ENCODE assay signal across 9 cellular contexts in the genomic region with DNA sequence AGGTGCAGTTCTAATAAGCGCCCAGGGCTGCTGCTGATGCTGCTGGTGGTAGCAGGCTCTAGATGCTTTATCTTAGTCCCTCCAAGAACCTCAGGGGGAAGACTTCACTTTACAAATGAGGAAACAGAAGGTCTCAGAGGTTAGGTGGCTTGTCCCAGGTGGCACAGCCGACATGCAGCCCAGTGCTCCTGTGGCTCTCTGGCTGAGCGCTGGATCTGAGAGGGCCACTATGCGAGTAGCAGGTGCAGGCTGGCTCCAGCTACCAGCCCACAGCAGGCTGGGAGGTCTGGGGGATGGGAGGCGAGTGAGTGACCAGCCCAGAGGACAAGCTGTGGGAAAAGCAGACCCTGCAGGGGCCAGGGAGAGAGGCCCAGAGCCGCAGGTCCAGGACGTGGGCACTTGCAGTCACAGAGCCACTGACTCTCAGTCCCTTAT. TPM values are rescaled to one million over a fixed set of nuclear protein-coding genes. Genes with fewer than 3 reads are reported as not detected.
DNase-seq lines count a peak whose midpoint lies in the region; FAIRE-seq and TF ChIP-seq lines count a peak whose summit lies in the region.
"Had no signal": no experiment of that assay in that cellular context is flagged by ENCODE, and none has a peak within 500 bp of the region (broad histone marks: within the 10 kb centered on the region; RNA-seq: fewer than 3 reads in every experiment).

No MANE protein-coding gene starts in this region.

- in situ Hi-C loops in GM18951 (cut with MboI; ENCODE audit: low sequenced_read_pairs, unreplicated experiment): no loop called here

- peak; percentile 91 for DNase-seq in Karpas-422
- DNase-seq in caudate nucleus (lab: John Stamatoyannopoulos, UW): peak in 3 of 61 donors; percentile 8 to 25 (median 22)
- DNase-seq in small intestine: no peak
- DNase-seq in SKM-1 (lab: John Stamatoyannopoulos, UW; ENCODE audit: unreplicated experiment): no peak
- DNase-seq in iPS-NIHi11 (ENCODE audit: low spot score): no peak
- no peak for DNase-seq in AG20443 (ENCODE audit: low spot score)
- no peak for DNase-seq in NCI-H2171 (lab: John Stamatoyannopoulos, UW)
- DNase-seq: stimulated activated CD4-positive, alpha-beta T cell treated with anti-CD3 and anti-CD28 coated beads, Interleukin-4, amount 100 ng/mL, for 1 hour had no signal

- peak overlapping the region; percentile 81 for H3K4me2 ChIP-seq in Karpas-422 (ENCODE audit: low read depth, low read length, poor library complexity, severe bottlenecking)

- H3K4me3 ChIP-seq in Karpas-422 (ENCODE audit: low read length) (peak overlapping the region; percentile 66), small intestine (ENCODE audit: low read depth in 1 of 2, low read length in 2 of 2) (no peak overlapping the region)

- H3K27ac ChIP-seq in Karpas-422 (ENCODE audit: low read length) (peak overlapping the region; percentile 99), caudate nucleus (ENCODE audit: low read depth, low read length) (peak overlapping the region; percentile 46), small intestine (ENCODE audit: low read depth in 1 of 2, low read length in 1 of 2) (peak overlapping the region; percentile 72 to 94)

- H3K9me3 ChIP-seq in Karpas-422 (ENCODE audit: low read length) (no peaks in the 10 kb centered on the region), small intestine (ENCODE audit: control insufficient read depth, low read depth) (no peaks in the 10 kb centered on the region)

- peaks cover 96% of the 10 kb centered on the region for H3K4me1 ChIP-seq in Karpas-422 (ENCODE audit: low read length)
- H3K4me1 ChIP-seq in small intestine (ENCODE audit: control insufficient read depth in 2 of 2, insufficient read depth in 1 of 2, low read depth in 1 of 2, low read length in 1 of 2): no peaks in the 10 kb centered on the region

- H3K36me3 ChIP-seq in Karpas-422 (ENCODE audit: insufficient read depth, low read length) (peaks cover 44% of the 10 kb centered on the region), small intestine (ENCODE audit: control insufficient read depth in 2 of 2, insufficient read depth in 2 of 2, low read length in 2 of 2) (no peaks in the 10 kb centered on the region)

- peak overlapping the region; percentile 88 for H3K9ac ChIP-seq in Karpas-422 (ENCODE audit: low read length)

- no peaks in the 10 kb centered on the region for H3K9me2 ChIP-seq in Karpas-422 (replicated peaks; ENCODE audit: insufficient read depth, low read length)

- peaks cover 52% of the 10 kb centered on the region for H3K79me2 ChIP-seq in Karpas-422 (ENCODE audit: low read length)

- no peak for FAIRE-seq in small intestine (lab: Jason Lieb, UNC)

- no peak overlapping the region for H2AFZ ChIP-seq in Karpas-422 (ENCODE audit: low read length)

- 60 to 74% (median 68%) methylated on average over 7 of the region's 7 CpGs for WGBS in small intestine, 3 donors

- peaks cover 15% of the 10 kb centered on the region; the same call in 1 of the 2 replicates for H4K20me1 ChIP-seq in Karpas-422 (ENCODE audit: insufficient read depth, low read depth, low read length)

- H3K27me3 ChIP-seq in Karpas-422 (ENCODE audit: low read length) (no peaks in the 10 kb centered on the region), small intestine (ENCODE audit: control insufficient read depth in 2 of 2, insufficient read depth in 2 of 2, low read length in 2 of 2) (no peaks in the 10 kb centered on the region)

- peak; percentile 21 for TF ChIP-seq POLR2A in GM18951 (IDR thresholded peaks at IDR 0.05; ENCODE audit: extremely low read depth, insufficient read depth, insufficient read length)

RNA-seq across cellular contexts. Expression of a gene that starts 10.8 kb away (rescaled TPM):
- total RNA-seq in Karpas-422 (2014; rRNA removed; shearing (Covaris generic); ENCODE audit: low replicate concordance): 171 and 190 TPM in 2 replicates
- 1 to 10 TPM in 2 of 3 donors, under 1 TPM in 1; 0.67 to 4.6 (median 3.0) TPM for polyA plus RNA-seq in small intestine

Comparison
In these comparisons a context has a peak if more than half of its experiments do, and no peak if none do; other contexts are left out.
1. H3K27ac ChIP-seq: peak in every context shown above with its lines; median percentile 99 in Karpas-422; 83 in small intestine; 46 in caudate nucleus.